ENCODE assay signal across 19 cellular contexts in genomic region chr4:141109983-141110382, GRCh38.
"Had no signal": no experiment of that assay in that cellular context is flagged by ENCODE, and none has a peak within 500 bp of the region (broad histone marks: within the 10 kb centered on the region; RNA-seq: fewer than 3 reads in every experiment).

No MANE protein-coding gene starts in this region.

- DNase-seq: colonic mucosa; effector CD4-positive, alpha-beta T cell; foreskin melanocyte; hippocampal formation; kidney glomerular epithelial cell; mammary epithelial cell; mucosa of descending colon; natural killer cell; occipital lobe; psoas muscle; retina; right lobe of liver; stimulated activated CD4-positive, alpha-beta T cell treated with anti-CD3 and anti-CD28 coated beads, Interleukin-4, amount 100 ng/mL, for 1 hour; stimulated activated CD8-positive, alpha-beta memory T cell treated with anti-CD3 and anti-CD28 coated beads, Interleukin-4, amount 100 ng/mL, for 48 hours; stimulated activated naive CD8-positive, alpha-beta T cell treated with anti-CD3 and anti-CD28 coated beads, Interleukin-15, Interleukin-2, amounts not matched to agents 100 U/mL and 50 U/mL, for 24 hours; tibial artery; upper lobe of left lung had no signal

- H3K4me1 ChIP-seq: colonic mucosa, psoas muscle, right lobe of liver, tibial artery, upper lobe of left lung, vagina had no signal

- H3K4me3 ChIP-seq: colonic mucosa, mucosa of descending colon, psoas muscle, right lobe of liver, tibial artery, upper lobe of left lung, vagina had no signal

- ATAC-seq: mucosa of descending colon; natural killer cell; psoas muscle; right lobe of liver; stimulated activated effector memory CD8-positive, alpha-beta T cell treated with anti-CD3 and anti-CD28 coated beads, Interleukin-12 subunit alpha, Interleukin-12 subunit beta, amount 100 ng/mL, for 72 hours; stimulated activated naive CD8-positive, alpha-beta T cell treated with anti-CD3 and anti-CD28 coated beads, Interleukin-15, Interleukin-2, amounts not matched to agents 100 U/mL and 50 U/mL, for 24 hours had no signal

- H3K4me3 Mint-ChIP-seq: natural killer cell; stimulated activated effector memory CD8-positive, alpha-beta T cell treated with anti-CD3 and anti-CD28 coated beads, Interleukin-12 subunit alpha, Interleukin-12 subunit beta, amount 100 ng/mL, for 72 hours had no signal

- H3K27ac Mint-ChIP-seq: natural killer cell; stimulated activated effector memory CD8-positive, alpha-beta T cell treated with anti-CD3 and anti-CD28 coated beads, Interleukin-12 subunit alpha, Interleukin-12 subunit beta, amount 100 ng/mL, for 72 hours had no signal

- H3K36me3 ChIP-seq: colonic mucosa, right lobe of liver, tibial artery, upper lobe of left lung, vagina had no signal

- H3K27me3 ChIP-seq: colonic mucosa, right lobe of liver, tibial artery, upper lobe of left lung, vagina had no signal

- H3K27ac ChIP-seq: colonic mucosa, psoas muscle, right lobe of liver, tibial artery, upper lobe of left lung, vagina had no signal

- H3K9me3 ChIP-seq: colonic mucosa, psoas muscle, right lobe of liver, upper lobe of left lung, vagina had no signal

- H3K4me1 Mint-ChIP-seq: natural killer cell; stimulated activated effector memory CD8-positive, alpha-beta T cell treated with anti-CD3 and anti-CD28 coated beads, Interleukin-12 subunit alpha, Interleukin-12 subunit beta, amount 100 ng/mL, for 72 hours had no signal

- H3K36me3 Mint-ChIP-seq: stimulated activated effector memory CD8-positive, alpha-beta T cell treated with anti-CD3 and anti-CD28 coated beads, Interleukin-12 subunit alpha, Interleukin-12 subunit beta, amount 100 ng/mL, for 72 hours had no signal

- H3K9me3 Mint-ChIP-seq: stimulated activated effector memory CD8-positive, alpha-beta T cell treated with anti-CD3 and anti-CD28 coated beads, Interleukin-12 subunit alpha, Interleukin-12 subunit beta, amount 100 ng/mL, for 72 hours had no signal
